Comparison of ENCODE assay signal across 17 cellular contexts in the genomic region with DNA sequence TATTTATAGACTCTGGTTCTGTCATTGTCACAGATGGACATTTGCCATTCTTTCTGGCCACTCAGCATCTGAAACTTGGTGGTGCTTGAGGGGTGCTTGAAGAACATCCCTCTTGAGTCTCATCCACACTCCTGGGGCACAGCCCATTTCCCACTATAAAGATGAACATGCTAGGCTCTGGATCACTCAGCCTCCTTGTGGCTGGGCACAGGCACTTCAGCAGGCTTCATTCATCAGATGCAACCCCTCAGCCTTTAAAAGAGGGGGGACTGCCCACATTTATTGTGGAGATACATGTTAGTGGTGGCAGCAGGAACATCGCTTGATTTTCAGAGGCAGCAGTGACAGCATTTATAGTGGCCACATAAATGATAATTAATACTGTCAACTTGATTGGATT.
A peak's percentile ranks its signal among the peaks of the same experiment; 100 is the strongest.
DNase-seq lines count a peak whose midpoint lies in the region; ATAC-seq and TF ChIP-seq lines count a peak whose summit lies in the region.
"Had no signal": no experiment of that assay in that cellular context is flagged by ENCODE, and none has a peak within 500 bp of the region (broad histone marks: within the 10 kb centered on the region; RNA-seq: fewer than 3 reads in every experiment).

No MANE protein-coding gene starts in this region.

- H2AFZ ChIP-seq in DND-41 (ENCODE audit: low read depth, low read length) (no peak overlapping the region), Loucy (ENCODE audit: low read length) (no peak overlapping the region)

- H3K9me3 ChIP-seq in DND-41 (ENCODE audit: insufficient read depth, low read length, severe bottlenecking) (no peaks in the 10 kb centered on the region), Loucy (ENCODE audit: insufficient read depth, low read depth, low read length) (no peaks in the 10 kb centered on the region)

- H3F3A ChIP-seq in Loucy (ENCODE audit: low read depth), result no peaks in the 10 kb centered on the region

- H3K4me3 Mint-ChIP-seq in nephron progenitor cell, result no peak overlapping the region
- H3K4me3 Mint-ChIP-seq: T-helper 1 cell treated with Interleukin-12 subunit alpha and Interleukin-12 subunit beta and Interleukin-4 antibody, amounts not matched to agents 30 μg/mL and 1 μg/mL, for 36 hours had no signal

- H3K9ac ChIP-seq in DND-41 (ENCODE audit: low read depth, low read length), result no peak overlapping the region
- H3K9ac ChIP-seq in Loucy (ENCODE audit: low read depth, low read length, poor library complexity, severe bottlenecking), result no peak overlapping the region

- H3K9me3 Mint-ChIP-seq in nephron progenitor cell, result peaks cover 3% of the 10 kb centered on the region
- H3K9me3 Mint-ChIP-seq: T-helper 1 cell treated with Interleukin-12 subunit alpha and Interleukin-12 subunit beta and Interleukin-4 antibody, amounts not matched to agents 30 μg/mL and 1 μg/mL, for 36 hours had no signal

- no peaks in the 10 kb centered on the region for H3K36me3 Mint-ChIP-seq in nephron progenitor cell (ENCODE audit: low read depth)

- H3K36me3 ChIP-seq in DND-41 (ENCODE audit: insufficient read depth, low read length) (no peaks in the 10 kb centered on the region), Loucy (ENCODE audit: insufficient read depth, low read length) (no peaks in the 10 kb centered on the region)

- H3K79me2 ChIP-seq in DND-41 (ENCODE audit: insufficient read depth, low read length), result no peaks in the 10 kb centered on the region
- H3K79me2 ChIP-seq in Loucy (ENCODE audit: insufficient read depth, low read length), result no peaks in the 10 kb centered on the region

- no peak overlapping the region for H3K4me3 ChIP-seq in DND-41 (ENCODE audit: low read depth in 1 of 2, low read length in 2 of 2)
- no peak overlapping the region for H3K4me3 ChIP-seq in Loucy (ENCODE audit: low read length, poor library complexity, severe bottlenecking)
- no peak overlapping the region for H3K4me3 ChIP-seq in choroid plexus epithelial cell (ENCODE audit: low read depth, low read length)
- H3K4me3 ChIP-seq: smooth muscle cell had no signal

- H3K4me1 Mint-ChIP-seq in nephron progenitor cell, result no peaks in the 10 kb centered on the region

- peaks cover 27% of the 10 kb centered on the region for H3K27me3 Mint-ChIP-seq in nephron progenitor cell (ENCODE audit: low read depth, poor library complexity)

- ATAC-seq in DND-41 (ENCODE audit: insufficient read depth, low read depth), result no peak
- ATAC-seq: stimulated activated naive CD8-positive, alpha-beta T cell treated with anti-CD3 and anti-CD28 coated beads, Interleukin-15, Interleukin-2, amounts not matched to agents 100 U/mL and 50 U/mL, for 24 hours had no signal

- peak; percentile 21 for TF ChIP-seq CTCF in DND-41 (IDR thresholded peaks at IDR 0.05; ENCODE audit: borderline replicate concordance, extremely low read depth, low read length, poor library complexity, severe bottlenecking)
- peak; percentile 36; the same call in 1 of the 2 replicates for TF ChIP-seq CTCF in Loucy (conservative IDR thresholded peaks at IDR 0.05; ENCODE audit: low read length)
- TF ChIP-seq CTCF in choroid plexus epithelial cell (conservative IDR thresholded peaks at IDR 0.05; ENCODE audit: low read depth, low read length), result peak; percentile 39
- TF ChIP-seq CTCF in nephron progenitor cell (IDR thresholded peaks at IDR 0.05), result peak; percentile 24

- H3K4me1 ChIP-seq in DND-41 (ENCODE audit: insufficient read depth, low read length), result no peaks in the 10 kb centered on the region
- H3K4me1 ChIP-seq in Loucy (ENCODE audit: insufficient read depth, low read length, poor library complexity, severe bottlenecking), result no peaks in the 10 kb centered on the region

- no peak for DNase-seq in DND-41
- no peak for DNase-seq in choroid plexus epithelial cell (ENCODE audit: low read depth)
- no peak for DNase-seq in nephron progenitor cell
- DNase-seq in effector CD4-positive, alpha-beta T cell, result no peak
- DNase-seq in NCI-H345 treated with DMSO at 0.1 percent for 48 hours (lab: John Stamatoyannopoulos, UW; ENCODE audit: unreplicated experiment), result no peak
- no peak for DNase-seq in activated CD4-positive, alpha-beta T cell treated with anti-CD3 and anti-CD28 coated beads for 4 hours
- DNase-seq: activated CD4-positive, alpha-beta T cell treated with anti-CD3 and anti-CD28 coated beads for 1 hour; activated naive CD4-positive, alpha-beta T cell treated with anti-CD3 and anti-CD28 coated beads, Interleukin-2, amount 50 U/mL, for 16 hours; central memory CD4-positive, alpha-beta T cell; kidney; NCI-H526 treated with DMSO at 0.1 percent for 48 hours; stimulated activated naive CD8-positive, alpha-beta T cell treated with anti-CD3 and anti-CD28 coated beads, Interleukin-15, Interleukin-2, amounts not matched to agents 100 U/mL and 50 U/mL, for 24 hours had no signal

- H4K20me1 ChIP-seq in DND-41 (ENCODE audit: insufficient read depth, low read length) (no peaks in the 10 kb centered on the region), Loucy (ENCODE audit: insufficient read depth, low read length, poor library complexity, severe bottlenecking) (no peaks in the 10 kb centered on the region)

- H3K27ac Mint-ChIP-seq in nephron progenitor cell, result no peak overlapping the region
- H3K27ac Mint-ChIP-seq: T-helper 1 cell treated with Interleukin-12 subunit alpha and Interleukin-12 subunit beta and Interleukin-4 antibody, amounts not matched to agents 30 μg/mL and 1 μg/mL, for 36 hours had no signal

- no peaks in the 10 kb centered on the region for H3K9me2 ChIP-seq in Loucy (replicated peaks; ENCODE audit: low read depth, low read length)

- H3K27ac ChIP-seq in DND-41 (ENCODE audit: low read length), result no peak overlapping the region
- H3K27ac ChIP-seq: C4-2B, RWPE1 had no signal

- peaks cover 17% of the 10 kb centered on the region for H3K27me3 ChIP-seq in DND-41 (ENCODE audit: insufficient read depth, low read length, poor library complexity)
- no peaks in the 10 kb centered on the region for H3K27me3 ChIP-seq in Loucy (ENCODE audit: insufficient read depth, low read length, poor library complexity, severe bottlenecking)

- no peak overlapping the region for H3K4me2 ChIP-seq in DND-41 (ENCODE audit: insufficient read depth, low read length)
- no peak overlapping the region for H3K4me2 ChIP-seq in Loucy (ENCODE audit: low read depth, low read length, poor library complexity, severe bottlenecking)
- H3K4me2 ChIP-seq: smooth muscle cell had no signal
